In the genomic region with DNA sequence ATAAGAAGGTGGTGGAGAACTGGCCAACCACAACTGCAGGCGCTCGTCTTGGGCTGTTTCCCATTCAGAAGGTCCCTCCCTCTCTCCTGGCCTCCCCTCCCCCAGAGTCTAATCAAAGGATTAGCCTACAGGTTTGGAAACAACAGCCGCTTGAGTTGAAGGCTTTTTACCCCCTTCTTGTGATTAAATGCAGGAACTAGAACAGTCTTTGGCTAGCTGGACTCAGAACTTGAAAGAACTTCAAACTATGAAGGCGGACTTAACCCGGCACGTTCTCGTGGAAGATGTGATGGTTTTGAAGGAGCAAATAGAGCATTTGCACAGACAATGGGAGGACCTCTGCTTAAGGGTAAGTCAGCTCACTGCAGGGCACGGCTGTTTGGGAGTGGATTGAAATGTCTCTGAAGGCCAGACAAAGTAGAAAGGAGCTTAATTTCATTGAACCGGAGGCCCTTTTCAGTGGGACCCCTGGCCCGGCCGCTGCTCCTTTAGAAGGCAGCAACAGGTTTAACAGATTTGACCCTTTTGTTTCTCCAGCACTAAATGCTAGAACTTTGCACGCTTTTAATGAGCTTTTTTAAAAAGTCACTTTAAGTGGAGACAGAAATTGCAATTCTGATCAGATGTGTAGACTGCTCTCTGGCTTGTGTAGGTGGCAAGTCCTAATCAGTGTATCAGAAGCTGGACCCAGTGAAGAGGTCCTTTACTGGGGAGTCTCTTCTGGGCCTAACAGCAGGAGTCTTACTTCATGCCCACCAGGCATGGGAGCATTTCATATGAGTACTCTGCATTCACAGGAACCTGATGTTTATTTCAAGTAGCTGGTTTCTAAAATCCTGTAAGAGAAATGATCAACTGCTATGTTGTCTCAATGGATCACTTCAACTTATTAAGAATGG, we compare ENCODE assay signal across 23 cellular contexts.
A peak's percentile ranks its signal among the peaks of the same experiment; 100 is the strongest.
DNase-seq lines count a peak whose midpoint lies in the region; ATAC-seq and TF ChIP-seq lines count a peak whose summit lies in the region.
"Had no signal": no experiment of that assay in that cellular context is flagged by ENCODE, and none has a peak within 500 bp of the region (broad histone marks: within the 10 kb centered on the region; RNA-seq: fewer than 3 reads in every experiment).

No MANE protein-coding gene starts in this region.

- peak overlapping the region; percentile 73 for H3K27ac ChIP-seq in HUES64 (ENCODE audit: low read depth, low read length)

- ATAC-seq in GM19463 (IDR thresholded peaks at IDR 0.05; ENCODE audit: unreplicated experiment): no peak
- ATAC-seq: left lobe of liver, mucosa of descending colon, PC-3, sciatic nerve had no signal

- WGBS in HUES64: 14% methylated on average over 12 of the region's 12 CpGs

- peaks cover 16% of the 10 kb centered on the region for H3K36me3 Mint-ChIP-seq in glutamatergic neuron (ENCODE audit: unreplicated experiment)
- peaks cover 61% of the 10 kb centered on the region for H3K36me3 Mint-ChIP-seq in nephron (ENCODE audit: low read depth)
- H3K36me3 Mint-ChIP-seq in immature natural killer cell: peaks cover 9 to 49% (median 17%) of the 10 kb centered on the region in 3 donors

- peak overlapping the region; percentile 63 for H3K4me3 Mint-ChIP-seq in glutamatergic neuron (ENCODE audit: unreplicated experiment)
- peak overlapping the region; percentile 55 to 77 (median 73) for H3K4me3 Mint-ChIP-seq in nephron
- no peak overlapping the region for H3K4me3 Mint-ChIP-seq in immature natural killer cell
- H3K4me3 Mint-ChIP-seq: activated CD4-positive, alpha-beta memory T cell treated with anti-CD3 and anti-CD28 coated beads for 36 hours had no signal

- H3K4me1 ChIP-seq in HUES64 (ENCODE audit: insufficient read depth, low read length): peaks cover 30% of the 10 kb centered on the region

- H3K27ac Mint-ChIP-seq in glutamatergic neuron (ENCODE audit: unreplicated experiment) (peak overlapping the region; percentile 65), nephron (peak overlapping the region in 1 of 3 experiments; percentile 44), immature natural killer cell (no peak overlapping the region)
- H3K27ac Mint-ChIP-seq: activated CD4-positive, alpha-beta memory T cell treated with anti-CD3 and anti-CD28 coated beads for 36 hours had no signal

- H3K4me1 Mint-ChIP-seq in glutamatergic neuron (ENCODE audit: low read depth, unreplicated experiment) (peaks cover 3% of the 10 kb centered on the region), nephron (peaks cover 8% of the 10 kb centered on the region), immature natural killer cell (peaks cover 0 to 9% of the 10 kb centered on the region in 2 donors)

- H3K9me3 Mint-ChIP-seq in glutamatergic neuron (ENCODE audit: unreplicated experiment): peaks cover 8% of the 10 kb centered on the region
- H3K9me3 Mint-ChIP-seq in nephron: peaks cover 11% of the 10 kb centered on the region
- H3K9me3 Mint-ChIP-seq in immature natural killer cell: no peaks in the 10 kb centered on the region
- H3K9me3 Mint-ChIP-seq: activated CD4-positive, alpha-beta memory T cell treated with anti-CD3 and anti-CD28 coated beads for 36 hours had no signal

- peak overlapping the region; percentile 70 for H3K9ac ChIP-seq in HUES64 (ENCODE audit: low read depth, low read length)

- TF ChIP-seq CTCF in glutamatergic neuron (IDR thresholded peaks at IDR 0.05; ENCODE audit: partially characterized antibody, unreplicated experiment): no peak
- TF ChIP-seq CTCF in nephron (IDR thresholded peaks at IDR 0.05; ENCODE audit: unreplicated experiment in 3 of 3): no peak

- H3K4me3 ChIP-seq in HUES64 (ENCODE audit: low read length): peak overlapping the region; percentile 55
- H3K4me3 ChIP-seq: mucosa of descending colon had no signal

- peaks cover 13% of the 10 kb centered on the region; the same call in 1 of the 2 replicates for H3K9me3 ChIP-seq in HUES64 (ENCODE audit: insufficient read depth, low read depth, low read length)
- H3K9me3 ChIP-seq: mucosa of descending colon had no signal

- no peaks in the 10 kb centered on the region for H3K27me3 ChIP-seq in HUES64 (ENCODE audit: insufficient read depth, low read length)

- no peaks in the 10 kb centered on the region for H3K27me3 Mint-ChIP-seq in glutamatergic neuron (ENCODE audit: unreplicated experiment)
- H3K27me3 Mint-ChIP-seq in nephron (ENCODE audit: low read depth): no peaks in the 10 kb centered on the region
- H3K27me3 Mint-ChIP-seq in immature natural killer cell (ENCODE audit: low read depth in 3 of 3): peaks cover 0 to 2% (median 2%) of the 10 kb centered on the region in 3 donors
- H3K27me3 Mint-ChIP-seq: activated CD4-positive, alpha-beta memory T cell treated with anti-CD3 and anti-CD28 coated beads for 36 hours had no signal

- H3K36me3 ChIP-seq in HUES64 (ENCODE audit: insufficient read depth, low read length): peaks cover 43% of the 10 kb centered on the region

- peak; percentile 53 for DNase-seq in D341Med (ENCODE audit: low spot score)
- no peak for DNase-seq in glutamatergic neuron
- DNase-seq in NCI-H1417 treated with DMSO at 0.1 percent for 48 hours (lab: John Stamatoyannopoulos, UW): no peak
- DNase-seq in immature natural killer cell: no peak
- DNase-seq in COR-L47 (lab: John Stamatoyannopoulos, UW): no peak
- DNase-seq: ACHN; activated CD4-positive, alpha-beta memory T cell treated with anti-CD3 and anti-CD28 coated beads for 36 hours; activated T-cell treated with anti-CD3 and anti-CD28 coated beads for 4 hours; amygdala; C1 segment of cervical spinal cord; cerebellar nuclear complex; GF-D8; mucosa of descending colon; NCI-H1417; NCI-H2171 treated with DMSO at 0.1 percent for 48 hours; NCI-H748 treated with DMSO at 0.1 percent for 48 hours; PC-3; SHP77 treated with DMSO at 0.1 percent for 48 hours had no signal

Comparison
In these comparisons a context has a peak if more than half of its experiments do, and no peak if none do; other contexts are left out.
1. H3K4me3 Mint-ChIP-seq: peak in glutamatergic neuron (single experiment) and nephron (3 of 3); none in immature natural killer cell (0 of 5).